2 cellular contexts compared by ENCODE assay signal in the genomic region with DNA sequence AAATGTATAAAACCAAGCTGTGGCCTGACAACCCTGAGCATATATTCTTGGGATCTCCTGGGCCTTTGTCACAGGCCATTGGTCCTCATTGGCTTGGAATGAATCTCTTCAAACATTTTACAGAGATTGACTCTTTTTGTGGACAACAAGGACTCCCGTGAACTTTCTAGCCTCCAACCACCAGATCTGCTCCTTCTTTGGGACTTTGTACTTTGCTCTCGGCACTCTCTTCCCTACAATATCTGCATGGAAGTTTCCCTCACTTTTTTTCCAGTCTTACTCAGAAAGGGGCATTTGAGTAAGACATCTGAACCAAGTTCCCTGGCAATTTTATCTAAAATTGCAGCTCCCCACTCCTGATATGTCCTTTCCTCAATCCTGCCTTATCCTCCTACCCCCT.
TF ChIP-seq lines count a peak whose summit lies in the region.

No MANE protein-coding gene starts in this region.

TF ChIP-seq in HCT116, 20 proteins besides CTCF, POLR2A, EP300 and RAD21 (continued from another document):
- TF ChIP-seq, protein P1, sequence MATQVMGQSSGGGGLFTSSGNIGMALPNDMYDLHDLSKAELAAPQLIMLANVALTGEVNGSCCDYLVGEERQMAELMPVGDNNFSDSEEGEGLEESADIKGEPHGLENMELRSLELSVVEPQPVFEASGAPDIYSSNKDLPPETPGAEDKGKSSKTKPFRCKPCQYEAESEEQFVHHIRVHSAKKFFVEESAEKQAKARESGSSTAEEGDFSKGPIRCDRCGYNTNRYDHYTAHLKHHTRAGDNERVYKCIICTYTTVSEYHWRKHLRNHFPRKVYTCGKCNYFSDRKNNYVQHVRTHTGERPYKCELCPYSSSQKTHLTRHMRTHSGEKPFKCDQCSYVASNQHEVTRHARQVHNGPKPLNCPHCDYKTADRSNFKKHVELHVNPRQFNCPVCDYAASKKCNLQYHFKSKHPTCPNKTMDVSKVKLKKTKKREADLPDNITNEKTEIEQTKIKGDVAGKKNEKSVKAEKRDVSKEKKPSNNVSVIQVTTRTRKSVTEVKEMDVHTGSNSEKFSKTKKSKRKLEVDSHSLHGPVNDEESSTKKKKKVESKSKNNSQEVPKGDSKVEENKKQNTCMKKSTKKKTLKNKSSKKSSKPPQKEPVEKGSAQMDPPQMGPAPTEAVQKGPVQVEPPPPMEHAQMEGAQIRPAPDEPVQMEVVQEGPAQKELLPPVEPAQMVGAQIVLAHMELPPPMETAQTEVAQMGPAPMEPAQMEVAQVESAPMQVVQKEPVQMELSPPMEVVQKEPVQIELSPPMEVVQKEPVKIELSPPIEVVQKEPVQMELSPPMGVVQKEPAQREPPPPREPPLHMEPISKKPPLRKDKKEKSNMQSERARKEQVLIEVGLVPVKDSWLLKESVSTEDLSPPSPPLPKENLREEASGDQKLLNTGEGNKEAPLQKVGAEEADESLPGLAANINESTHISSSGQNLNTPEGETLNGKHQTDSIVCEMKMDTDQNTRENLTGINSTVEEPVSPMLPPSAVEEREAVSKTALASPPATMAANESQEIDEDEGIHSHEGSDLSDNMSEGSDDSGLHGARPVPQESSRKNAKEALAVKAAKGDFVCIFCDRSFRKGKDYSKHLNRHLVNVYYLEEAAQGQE (IDR thresholded peaks at IDR 0.05; ENCODE audit: low read depth) = no peak
- TF ChIP-seq, protein P2, sequence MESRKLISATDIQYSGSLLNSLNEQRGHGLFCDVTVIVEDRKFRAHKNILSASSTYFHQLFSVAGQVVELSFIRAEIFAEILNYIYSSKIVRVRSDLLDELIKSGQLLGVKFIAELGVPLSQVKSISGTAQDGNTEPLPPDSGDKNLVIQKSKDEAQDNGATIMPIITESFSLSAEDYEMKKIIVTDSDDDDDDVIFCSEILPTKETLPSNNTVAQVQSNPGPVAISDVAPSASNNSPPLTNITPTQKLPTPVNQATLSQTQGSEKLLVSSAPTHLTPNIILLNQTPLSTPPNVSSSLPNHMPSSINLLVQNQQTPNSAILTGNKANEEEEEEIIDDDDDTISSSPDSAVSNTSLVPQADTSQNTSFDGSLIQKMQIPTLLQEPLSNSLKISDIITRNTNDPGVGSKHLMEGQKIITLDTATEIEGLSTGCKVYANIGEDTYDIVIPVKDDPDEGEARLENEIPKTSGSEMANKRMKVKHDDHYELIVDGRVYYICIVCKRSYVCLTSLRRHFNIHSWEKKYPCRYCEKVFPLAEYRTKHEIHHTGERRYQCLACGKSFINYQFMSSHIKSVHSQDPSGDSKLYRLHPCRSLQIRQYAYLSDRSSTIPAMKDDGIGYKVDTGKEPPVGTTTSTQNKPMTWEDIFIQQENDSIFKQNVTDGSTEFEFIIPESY (IDR thresholded peaks at IDR 0.05; ENCODE audit: extremely low read depth, insufficient replicate concordance, low read length) = no peak
- TF ChIP-seq, protein P3, sequence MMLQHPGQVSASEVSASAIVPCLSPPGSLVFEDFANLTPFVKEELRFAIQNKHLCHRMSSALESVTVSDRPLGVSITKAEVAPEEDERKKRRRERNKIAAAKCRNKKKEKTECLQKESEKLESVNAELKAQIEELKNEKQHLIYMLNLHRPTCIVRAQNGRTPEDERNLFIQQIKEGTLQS (IDR thresholded peaks at IDR 0.05) = no peak
- no peak for TF ChIP-seq EZH2 (IDR thresholded peaks at IDR 0.05)
- no peak for TF ChIP-seq JUND (IDR thresholded peaks at IDR 0.05)
- TF ChIP-seq SP1 (IDR thresholded peaks at IDR 0.05; ENCODE audit: low read depth) = no peak
- TF ChIP-seq TCF7L2 (IDR thresholded peaks at IDR 0.05; ENCODE audit: borderline replicate concordance, extremely low read depth, insufficient read depth, insufficient read length) = no peak
- no peak for TF ChIP-seq POLR2AphosphoS5 (IDR thresholded peaks at IDR 0.05; ENCODE audit: low read depth, low read length)
- no peak for TF ChIP-seq SIN3A (IDR thresholded peaks at IDR 0.05; ENCODE audit: low read depth)

TF ChIP-seq in liver, 16 proteins besides CTCF, POLR2A, EP300 and RAD21 (continued from another document):
- TF ChIP-seq, protein P1 (IDR thresholded peaks at IDR 0.05) = no peak
- peak; percentile 95 for TF ChIP-seq SP1 (IDR thresholded peaks at IDR 0.05)
- no peak for TF ChIP-seq GABPA (IDR thresholded peaks at IDR 0.05 in 1 of 2, conservative IDR thresholded peaks at IDR 0.05 in 1 of 2)
- TF ChIP-seq YY1 (IDR thresholded peaks at IDR 0.05) = peak; percentile 18
- TF ChIP-seq TAF1 (conservative IDR thresholded peaks at IDR 0.05) = no peak
- TF ChIP-seq, protein P2 (IDR thresholded peaks at IDR 0.05) = no peak
- TF ChIP-seq, protein P4, sequence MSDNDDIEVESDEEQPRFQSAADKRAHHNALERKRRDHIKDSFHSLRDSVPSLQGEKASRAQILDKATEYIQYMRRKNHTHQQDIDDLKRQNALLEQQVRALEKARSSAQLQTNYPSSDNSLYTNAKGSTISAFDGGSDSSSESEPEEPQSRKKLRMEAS (IDR thresholded peaks at IDR 0.05) = peak; percentile 40
- peak; percentile 77 to 85 for TF ChIP-seq RXRA (IDR thresholded peaks at IDR 0.05)
- no peak for TF ChIP-seq FOXA1 (IDR thresholded peaks at IDR 0.05)
- TF ChIP-seq JUND (IDR thresholded peaks at IDR 0.05) = peak in 1 of 2 donors; percentile 69
- no peak for TF ChIP-seq FOXA2 (IDR thresholded peaks at IDR 0.05)
- no peak for TF ChIP-seq NR2F2 (IDR thresholded peaks at IDR 0.05)
